Comparison of ENCODE assay signal across 1 cellular context in the genomic region with DNA sequence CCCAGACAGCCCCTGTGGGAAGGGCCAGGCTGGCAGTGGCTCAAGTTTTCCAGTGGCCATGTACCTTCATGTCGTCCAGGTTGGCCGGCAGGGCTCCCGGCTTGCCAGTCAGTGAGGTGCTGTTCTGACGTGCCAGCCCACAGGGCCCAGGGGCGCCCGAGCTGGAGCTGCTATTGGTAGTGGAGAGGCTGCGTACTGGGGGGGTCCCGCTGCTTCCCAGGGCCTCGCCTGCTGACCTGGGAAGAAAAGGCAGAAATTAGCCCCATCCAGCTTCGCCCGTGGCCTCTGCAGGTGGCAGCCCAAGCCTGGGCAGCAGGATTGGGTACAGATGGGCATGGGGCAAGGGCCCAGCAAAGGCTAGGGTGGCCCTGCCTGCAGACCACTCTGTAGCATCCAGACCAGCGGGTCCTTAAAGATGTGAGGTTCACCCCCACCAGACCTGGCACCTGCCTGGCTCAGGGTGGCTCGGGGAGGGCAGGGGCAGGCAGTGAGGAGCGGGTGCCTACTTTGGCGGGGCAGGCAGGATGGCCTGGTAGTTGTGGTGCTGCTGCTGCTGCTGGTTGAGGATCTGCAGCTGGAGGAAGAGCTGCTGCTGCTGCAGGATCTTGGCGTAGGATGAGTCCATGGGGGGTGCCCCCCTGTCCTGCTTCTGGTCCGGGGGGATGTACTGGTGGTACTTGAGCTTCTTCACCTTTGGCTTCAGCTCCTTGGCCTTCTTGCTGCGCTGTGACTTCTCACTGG.
TF ChIP-seq lines count a peak whose summit lies in the region.

No MANE protein-coding gene starts in this region.

TF ChIP-seq in GM12878, 131 proteins besides CTCF, POLR2A, EP300 and RAD21:
- TF ChIP-seq, protein P1, sequence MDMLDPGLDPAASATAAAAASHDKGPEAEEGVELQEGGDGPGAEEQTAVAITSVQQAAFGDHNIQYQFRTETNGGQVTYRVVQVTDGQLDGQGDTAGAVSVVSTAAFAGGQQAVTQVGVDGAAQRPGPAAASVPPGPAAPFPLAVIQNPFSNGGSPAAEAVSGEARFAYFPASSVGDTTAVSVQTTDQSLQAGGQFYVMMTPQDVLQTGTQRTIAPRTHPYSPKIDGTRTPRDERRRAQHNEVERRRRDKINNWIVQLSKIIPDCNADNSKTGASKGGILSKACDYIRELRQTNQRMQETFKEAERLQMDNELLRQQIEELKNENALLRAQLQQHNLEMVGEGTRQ (IDR thresholded peaks at IDR 0.05; ENCODE audit: borderline replicate concordance, low read depth, low read length): no peak
- TF ChIP-seq ZBED1 (IDR thresholded peaks at IDR 0.05; ENCODE audit: borderline replicate concordance): no peak
- TF ChIP-seq PML (IDR thresholded peaks at IDR 0.05; ENCODE audit: low read length): no peak
- no peak for TF ChIP-seq PAX5 (IDR thresholded peaks at IDR 0.05; ENCODE audit: borderline replicate concordance, low read depth, low read length)
- TF ChIP-seq JUNB (IDR thresholded peaks at IDR 0.05): no peak
- TF ChIP-seq FOS (IDR thresholded peaks at IDR 0.05; ENCODE audit: borderline replicate concordance, extremely low read depth, insufficient read length): no peak
- no peak for TF ChIP-seq CREM (IDR thresholded peaks at IDR 0.05; ENCODE audit: low read depth)
- no peak for TF ChIP-seq ZNF207 (IDR thresholded peaks at IDR 0.05; ENCODE audit: borderline replicate concordance)
- no peak for TF ChIP-seq ZSCAN29 (IDR thresholded peaks at IDR 0.05)
- TF ChIP-seq RELA (IDR thresholded peaks at IDR 0.05; ENCODE audit: borderline replicate concordance, partially characterized antibody): no peak
